In genomic region chr18:76208632-76209308, GRCh38 we compare ENCODE assay signal across 14 cellular contexts.
DNase-seq lines count a peak whose midpoint lies in the region; ATAC-seq, FAIRE-seq and TF ChIP-seq lines count a peak whose summit lies in the region.
"Had no signal": no experiment of that assay in that cellular context is flagged by ENCODE, and none has a peak within 500 bp of the region (broad histone marks: within the 10 kb centered on the region; RNA-seq: fewer than 3 reads in every experiment).

No MANE protein-coding gene starts in this region.

- TF ChIP-seq CTCF in CD14-positive monocyte (IDR thresholded peaks at IDR 0.05) (no peak), MCF 10A (IDR thresholded peaks at IDR 0.05; ENCODE audit: unreplicated experiment) (no peak), mucosa of descending colon (IDR thresholded peaks at IDR 0.05) (no peak)

- POLR2A ChIA-PET in MCF 10A (lab: Yijun Ruan, JAX) = interaction anchor here (1.3 to 1.5 kb wide), 3 partner anchors 16 to 23 kb away, joined by 3 read pairs; no protein-coding TSS in a partner anchor

- H3K36me3 ChIP-seq in neuronal stem cell (replicated peaks in 1 of 2; ENCODE audit: control insufficient read depth in 2 of 2, insufficient read depth in 2 of 2, low read length in 2 of 2) (no peaks in the 10 kb centered on the region), mucosa of descending colon (ENCODE audit: low read depth) (no peaks in the 10 kb centered on the region)
- H3K36me3 ChIP-seq: HAP-1 had no signal

- CTCF ChIA-PET in MCF 10A (lab: Yijun Ruan, JAX) = no interaction called here

- no peak overlapping the region for H4K8ac ChIP-seq in neuronal stem cell (ENCODE audit: low read depth, low read length)

- no peak for TF ChIP-seq POLR2A in H54 (IDR thresholded peaks at IDR 0.05; ENCODE audit: low read depth, low read length)

- H3K27ac Mint-ChIP-seq in CD14-positive monocyte (no peak overlapping the region), MCF 10A (ENCODE audit: low read depth, unreplicated experiment) (peak overlapping the region; percentile 1)

- no peaks in the 10 kb centered on the region for H3K79me1 ChIP-seq in neuronal stem cell (ENCODE audit: low read depth, low read length)

- ATAC-seq in HG02759 (IDR thresholded peaks at IDR 0.05; ENCODE audit: unreplicated experiment) (peak; percentile 45), mucosa of descending colon (no peak)

- no CpG with 5 or more reads among the region's 22 CpGs for WGBS in neuronal stem cell (ENCODE audit: extremely low coverage in 2 of 2, insufficient read length in 2 of 2, insufficient replicate concordance in 1 of 2), 2 donors

- intact Hi-C loops in CD14-positive monocyte (cut with micrococcal nuclease) = no loop called here
- intact Hi-C loops in MCF 10A (cut with micrococcal nuclease) = no loop called here
- intact Hi-C loops in mucosa of descending colon (cut with DNase I, micrococcal nuclease) = no loop called here

- no peak overlapping the region for H3K4me2 ChIP-seq in neuronal stem cell (ENCODE audit: insufficient read depth, low read length, poor library complexity, severe bottlenecking)

- no peak for DNase-seq in CD14-positive monocyte (ENCODE audit: low spot score)
- DNase-seq in MCF 10A (ENCODE audit: unreplicated experiment) = no peak
- DNase-seq in neuronal stem cell (ENCODE audit: low spot score) = no peak
- DNase-seq in HT-29 (ENCODE audit: low spot score) = no peak
- DNase-seq in mucosa of descending colon = no peak
- DNase-seq in ureter (ENCODE audit: low spot score) = no peak
- DNase-seq in H54 (ENCODE audit: insufficient read length, low spot score) = no peak
- DNase-seq: activated gamma-delta T cell treated with Interleukin-2 at 50 U/mL for 16 hours, dorsolateral prefrontal cortex, NCI-H1048, nucleus accumbens had no signal

- H3K9me3 ChIP-seq in neuronal stem cell (replicated peaks in 1 of 2; ENCODE audit: control insufficient read depth in 2 of 2, insufficient read depth in 1 of 2, low read depth in 1 of 2, low read length in 2 of 2) = no peaks in the 10 kb centered on the region
- no peaks in the 10 kb centered on the region for H3K9me3 ChIP-seq in mucosa of descending colon
- H3K9me3 ChIP-seq: HAP-1 had no signal

- no peak overlapping the region for H2BK12ac ChIP-seq in neuronal stem cell (ENCODE audit: low read length)

- no peak overlapping the region for H3K27ac ChIP-seq in neuronal stem cell (replicated peaks; ENCODE audit: low read length)
- H3K27ac ChIP-seq: dorsolateral prefrontal cortex, RWPE1 had no signal

- peaks cover 4% of the 10 kb centered on the region for H3K4me1 Mint-ChIP-seq in CD14-positive monocyte
- peaks cover 9% of the 10 kb centered on the region for H3K4me1 Mint-ChIP-seq in MCF 10A (ENCODE audit: insufficient read depth, unreplicated experiment)

- no peak overlapping the region for H2BK5ac ChIP-seq in neuronal stem cell (ENCODE audit: low read length)

- H2AFZ ChIP-seq in neuronal stem cell (ENCODE audit: low read length) = no peak overlapping the region

- H3K4ac ChIP-seq in neuronal stem cell (ENCODE audit: low read length) = no peak overlapping the region

- no peak overlapping the region for H2BK15ac ChIP-seq in neuronal stem cell (ENCODE audit: low read length)

- no peak overlapping the region for H2BK120ac ChIP-seq in neuronal stem cell (ENCODE audit: low read depth, low read length)

- peaks cover 0 to 14% (median 0%) of the 10 kb centered on the region in 3 experiments for H3K27me3 ChIP-seq in neuronal stem cell (ENCODE audit: control insufficient read depth in 3 of 3, insufficient read depth in 3 of 3, low read depth in 1 of 3, low read length in 3 of 3)

- H3K23ac ChIP-seq in neuronal stem cell (ENCODE audit: low read depth, low read length, poor library complexity) = no peak overlapping the region

- no peak overlapping the region for H4K91ac ChIP-seq in neuronal stem cell (ENCODE audit: low read depth, low read length, poor library complexity)

- no peak overlapping the region for H2AK5ac ChIP-seq in neuronal stem cell (ENCODE audit: low read depth, low read length)

- H3K14ac ChIP-seq in neuronal stem cell (ENCODE audit: low read length) = no peak overlapping the region

- H3K4me3 ChIP-seq in neuronal stem cell (ENCODE audit: low read length in 2 of 2) (no peak overlapping the region), mucosa of descending colon (no peak overlapping the region)
- H3K4me3 ChIP-seq: dorsolateral prefrontal cortex, HAP-1 had no signal

- H3K4me3 Mint-ChIP-seq in CD14-positive monocyte = peak overlapping the region; percentile 18 to 25
- H3K4me3 Mint-ChIP-seq in MCF 10A (ENCODE audit: unreplicated experiment) = no peak overlapping the region

- H3K9me3 Mint-ChIP-seq in CD14-positive monocyte = peaks cover 0 to 4% (median 0%) of the 10 kb centered on the region in 7 donors
- no peaks in the 10 kb centered on the region for H3K9me3 Mint-ChIP-seq in MCF 10A (ENCODE audit: unreplicated experiment)

- no TSS peak for BruUV-seq in MCF 10A (replicated peaks; lab: Mats Ljungman, UMichigan)

- H3K36me3 Mint-ChIP-seq in CD14-positive monocyte (no peaks in the 10 kb centered on the region), MCF 10A (ENCODE audit: insufficient read depth, unreplicated experiment) (peaks cover 6% of the 10 kb centered on the region)

- H3K4me1 ChIP-seq in neuronal stem cell (ENCODE audit: control insufficient read depth in 2 of 2, insufficient read depth in 1 of 2, low read depth in 1 of 2, low read length in 2 of 2) = peaks cover 0 to 13% of the 10 kb centered on the region in 2 donors
- no peaks in the 10 kb centered on the region for H3K4me1 ChIP-seq in mucosa of descending colon (ENCODE audit: low read depth)
- H3K4me1 ChIP-seq: HAP-1 had no signal

- no peak for FAIRE-seq in H54 (lab: Jason Lieb, UNC)

- H3K9ac ChIP-seq in neuronal stem cell (ENCODE audit: low read depth, low read length, poor library complexity) = no peak overlapping the region

- H3K18ac ChIP-seq in neuronal stem cell (ENCODE audit: low read length) = peak overlapping the region; percentile 79

- H3K27me3 Mint-ChIP-seq in CD14-positive monocyte (ENCODE audit: low read depth in 3 of 3) (peaks cover 11 to 15% (median 12%) of the 10 kb centered on the region in 3 donors), MCF 10A (ENCODE audit: insufficient read depth, unreplicated experiment) (no peaks in the 10 kb centered on the region)
